In genomic region chr12:48980389-48980952, GRCh38 we compare ENCODE assay signal across 8 cellular contexts. TPM values are rescaled to one million over a fixed set of nuclear protein-coding genes. Genes with fewer than 3 reads are reported as not detected.
A peak's percentile ranks its signal among the peaks of the same experiment; 100 is the strongest.
DNase-seq lines count a peak whose midpoint lies in the region; ATAC-seq, FAIRE-seq and TF ChIP-seq lines count a peak whose summit lies in the region.

No MANE protein-coding gene starts in this region.

- POLR2A ChIA-PET in T-cell (lab: Charles Lee) = no interaction called here

- peak; percentile 15 to 30 (median 24) for ATAC-seq in T-cell (replicated peaks in 1 of 4)
- ATAC-seq in esophagus mucosa = peak; percentile 3
- no peak for ATAC-seq in HG03565 (IDR thresholded peaks at IDR 0.05; ENCODE audit: unreplicated experiment)
- no peak for ATAC-seq in GM21619 (IDR thresholded peaks at IDR 0.05; ENCODE audit: unreplicated experiment)

- H3K4me3 Mint-ChIP-seq in T-cell = peak overlapping the region; percentile 82 to 86 (median 85)

- H3K4me1 Mint-ChIP-seq in T-cell = peaks cover 42 to 52% (median 50%) of the 10 kb centered on the region in 3 donors

- H3K36me3 Mint-ChIP-seq in T-cell = no peaks in the 10 kb centered on the region

- no peaks in the 10 kb centered on the region for H3K9me3 Mint-ChIP-seq in T-cell

- peak; percentile 0 for TF ChIP-seq CTCF in retinal pigment epithelial cell (conservative IDR thresholded peaks at IDR 0.05; ENCODE audit: low read depth, low read length)

- peak; percentile 69 for FAIRE-seq in GM12891 (lab: Jason Lieb, UNC)

- CTCF ChIA-PET in T-cell (lab: Charles Lee) = interaction anchor here (0.6 to 4.9 kb wide), 7 partner anchors 8 to 128 kb away, joined by 3 to 55 read pairs (median 4); partner anchors contain the start of genes ARF3 (in 1 of the 2) and DDX23 (in 1 of the 2)

- H3K4me3 ChIP-seq in retinal pigment epithelial cell (ENCODE audit: low read length) = no peak overlapping the region

- H3K27me3 Mint-ChIP-seq in T-cell = peaks cover 8 to 19% of the 10 kb centered on the region in 2 donors

- no peak for DNase-seq in GM12891 (ENCODE audit: insufficient read length, low spot score)
- peak in 6 of 34 experiments; percentile 31 to 53 (median 41) for DNase-seq in T-cell
- DNase-seq in retinal pigment epithelial cell (ENCODE audit: low read depth) = no peak
- no peak for DNase-seq in NCI-H524 treated with DMSO at 0.1 percent for 48 hours (lab: John Stamatoyannopoulos, UW)
- DNase-seq in putamen (ENCODE audit: low spot score) = no peak

- peak overlapping the region; percentile 69 to 82 for H3K27ac Mint-ChIP-seq in T-cell

- TF ChIP-seq POLR2A in GM12891 (IDR thresholded peaks at IDR 0.05; ENCODE audit: low read depth, low read length) = no peak

TF ChIP-seq in GM12891, 5 proteins besides CTCF, POLR2A, EP300 and RAD21:
- TF ChIP-seq PAX5 (IDR thresholded peaks at IDR 0.05; ENCODE audit: insufficient read depth, low read length, severe bottlenecking) (no peak), SPI1 (IDR thresholded peaks at IDR 0.05; ENCODE audit: low read depth, low read length) (no peak), TAF1 (IDR thresholded peaks at IDR 0.05; ENCODE audit: low read depth, low read length) (no peak), POU2F2 (IDR thresholded peaks at IDR 0.05; ENCODE audit: low read depth, low read length) (no peak), POLR2AphosphoS5 (IDR thresholded peaks at IDR 0.05; ENCODE audit: low read depth, low read length) (no peak)

RNA-seq across cellular contexts. Expression of gene WNT1, which starts 2.3 kb away (rescaled TPM):
- polyA plus RNA-seq in GM12891 (2012; ENCODE audit: low read depth, missing spikeins) = not detected
- total RNA-seq in T-cell (1 to 10 TPM in 2 of 5 donors, under 1 TPM in 3; 0.47 to 2.6 (median 0.85) TPM), esophagus mucosa (not detected)

RNA-seq across cellular contexts. Expression of gene WNT10B, which starts 8.9 kb away (rescaled TPM):
- polyA plus RNA-seq in GM12891 (2012; ENCODE audit: low read depth, missing spikeins) = 0.30 TPM
- total RNA-seq in T-cell = 10 to 100 TPM in 1 of 5 donors, 1 to 10 TPM in 4; 5.3 to 15.7 (median 8.9) TPM
- 0.48 TPM for total RNA-seq in esophagus mucosa

RNA-seq across cellular contexts. Expression of gene DDN, which starts 18.7 kb away (rescaled TPM):
- polyA plus RNA-seq in GM12891 (2012; ENCODE audit: low read depth, missing spikeins) = 2.0 TPM
- total RNA-seq in T-cell = 1 to 10 TPM in 1 of 5 donors, under 1 TPM in 4; 0.09 to 1.3 (median 0.15) TPM
- 0.28 TPM for total RNA-seq in esophagus mucosa

RNA-seq across cellular contexts. Expression of gene ARF3, which starts 23.2 kb away (rescaled TPM):
- 121 TPM for polyA plus RNA-seq in GM12891 (2012; ENCODE audit: low read depth, missing spikeins)
- 10 to 100 TPM; 63.6 to 82.9 (median 74.3) TPM for total RNA-seq in T-cell
- total RNA-seq in esophagus mucosa = 144 TPM

RNA-seq across cellular contexts. Expression of gene PRKAG1, which starts 38.1 kb away (rescaled TPM):
- 49.9 TPM for polyA plus RNA-seq in GM12891 (2012; ENCODE audit: low read depth, missing spikeins)
- total RNA-seq in T-cell (10 to 100 TPM; 42.5 to 54.6 (median 48.3) TPM), esophagus mucosa (52.8 TPM)

Comparison
In these comparisons a context has a peak if more than half of its experiments do, and no peak if none do; other contexts are left out.
1. ATAC-seq: peak in T-cell (4 of 4) and esophagus mucosa (single experiment); none in HG03565 (single experiment) and GM21619 (single experiment).